ENCODE assay signal across 19 cellular contexts in genomic region chr19:15438577-15438976, GRCh38. TPM values are rescaled to one million over a fixed set of nuclear protein-coding genes. Genes with fewer than 3 reads are reported as not detected.
"Had no signal": no experiment of that assay in that cellular context is flagged by ENCODE, and none has a peak within 500 bp of the region (broad histone marks: within the 10 kb centered on the region; RNA-seq: fewer than 3 reads in every experiment).

No MANE protein-coding gene starts in this region.

- H3K27me3 ChIP-seq: esophagus squamous epithelium, stomach, thyroid gland, upper lobe of left lung had no signal

- DNase-seq: cerebellar nuclear complex; effector memory CD8-positive, alpha-beta T cell; esophagus squamous epithelium; foreskin fibroblast; left colon; left ventricle myocardium superior; mesenchymal stem cell; naive B cell; small intestine; stimulated activated CD4-positive, alpha-beta T cell treated with anti-CD3 and anti-CD28 coated beads, Interleukin-12 subunit alpha, Interleukin-12 subunit beta, amount 100 ng/mL, for 4 hours; stimulated activated naive CD4-positive, alpha-beta T cell; thyroid gland had no signal

- ATAC-seq: effector memory CD8-positive, alpha-beta T cell; left colon; left ventricle myocardium superior had no signal

- H3K36me3 ChIP-seq: thyroid gland had no signal

- H3K4me3 ChIP-seq: esophagus squamous epithelium, lung, stomach, thyroid gland, upper lobe of left lung had no signal

- H3K27ac ChIP-seq: epithelial cell of prostate, thyroid gland, upper lobe of left lung had no signal

- H3K9me3 ChIP-seq: esophagus squamous epithelium, stomach, thyroid gland, upper lobe of left lung had no signal

RNA-seq across cellular contexts. Expression of gene RASAL3, which starts 25.8 kb away (rescaled TPM):
- total RNA-seq: kidney epithelial cell had no signal

RNA-seq across cellular contexts. Expression of gene PGLYRP2, which starts 40.7 kb away (rescaled TPM):
- total RNA-seq: esophagus squamous epithelium, kidney epithelial cell, left colon, left ventricle myocardium superior, lung, omental fat pad, pulmonary artery endothelial cell, stomach, thyroid gland, upper lobe of left lung had no signal
- polyA plus RNA-seq: stomach had no signal
